ENCODE assay signal across 8 cellular contexts in the genomic region with DNA sequence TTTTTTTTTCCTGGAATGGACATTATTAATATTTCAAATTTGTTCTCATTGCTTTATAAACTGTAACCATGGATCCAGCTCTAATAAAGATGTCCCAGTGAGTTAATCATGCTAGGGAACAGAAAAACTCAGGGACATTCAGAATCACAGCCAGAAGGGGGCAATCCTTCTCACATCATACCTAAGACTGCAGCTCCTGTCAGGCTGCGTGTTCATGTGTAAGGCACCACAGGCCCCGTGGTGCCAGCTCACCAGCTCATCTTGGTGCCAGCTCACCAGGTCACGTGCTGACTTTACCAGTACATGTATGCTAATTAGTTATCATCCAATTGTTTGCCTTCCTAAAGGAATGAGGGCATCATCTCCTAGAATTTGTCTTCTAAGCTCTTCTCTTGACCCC.
DNase-seq lines count a peak whose midpoint lies in the region; ATAC-seq and TF ChIP-seq lines count a peak whose summit lies in the region.

No MANE protein-coding gene starts in this region.

- in situ Hi-C loops in mammary epithelial cell (cut with MboI; ENCODE audit: low sequenced_read_pairs in 2 of 2), result no loop called here

- peak; percentile 56 to 69 for TF ChIP-seq CTCF in GM23338 (conservative IDR thresholded peaks at IDR 0.05; ENCODE audit: low read depth in 2 of 2)
- TF ChIP-seq CTCF in mammary epithelial cell (conservative IDR thresholded peaks at IDR 0.05 in 1 of 2, IDR thresholded peaks at IDR 0.05 in 1 of 2; ENCODE audit: extremely low read depth in 1 of 2, insufficient read depth in 1 of 2, low read depth in 1 of 2, low read length in 2 of 2), result peak; percentile 39 to 51

- no peaks in the 10 kb centered on the region for H3K9me3 Mint-ChIP-seq in GM23338

- H3K79me2 ChIP-seq in GM23338 (replicated peaks; ENCODE audit: insufficient read depth), result no peaks in the 10 kb centered on the region
- H3K79me2 ChIP-seq in mammary epithelial cell (ENCODE audit: insufficient read depth, low read length), result no peaks in the 10 kb centered on the region

- H3K27ac Mint-ChIP-seq in GM23338, result no peak overlapping the region

- no peaks in the 10 kb centered on the region for H4K20me1 ChIP-seq in GM23338 (replicated peaks; ENCODE audit: insufficient read depth)
- H4K20me1 ChIP-seq in mammary epithelial cell (ENCODE audit: insufficient read depth, low read length), result no peaks in the 10 kb centered on the region

- H3K4me2 ChIP-seq in GM23338 (no peak overlapping the region), mammary epithelial cell (ENCODE audit: insufficient read depth, low read depth, low read length) (no peak overlapping the region)

- no peaks in the 10 kb centered on the region for H3F3A ChIP-seq in GM23338 (replicated peaks; ENCODE audit: low read depth)

- H3K4me3 ChIP-seq in GM23338 (no peak overlapping the region), mammary epithelial cell (replicated peaks in 1 of 3; ENCODE audit: insufficient read depth in 1 of 3, low read depth in 2 of 3, low read length in 3 of 3) (no peak overlapping the region)

- no TSS peak for BruUV-seq in mammary epithelial cell (replicated peaks; lab: Mats Ljungman, UMichigan)

- peak; percentile 88 for ATAC-seq in GM23338
- no peak for ATAC-seq in GM18498 (IDR thresholded peaks at IDR 0.05; ENCODE audit: unreplicated experiment)

- H3K9ac ChIP-seq in mammary epithelial cell (ENCODE audit: insufficient read depth, low read length), result no peak overlapping the region

- 54% methylated on average over 3 of the region's 3 CpGs for WGBS in mammary epithelial cell (ENCODE audit: low coverage, missing lambda C conversion rate)

- no peaks in the 10 kb centered on the region for H3K27me3 ChIP-seq in GM23338 (ENCODE audit: insufficient read depth)
- H3K27me3 ChIP-seq in mammary epithelial cell (ENCODE audit: insufficient read depth, low read length), result no peaks in the 10 kb centered on the region

- H3K36me3 ChIP-seq in GM23338 (ENCODE audit: insufficient read depth) (no peaks in the 10 kb centered on the region), mammary epithelial cell (ENCODE audit: insufficient read depth, low read length) (no peaks in the 10 kb centered on the region)

- no peaks in the 10 kb centered on the region for H3K4me1 ChIP-seq in GM23338 (ENCODE audit: insufficient read depth)
- no peaks in the 10 kb centered on the region for H3K4me1 ChIP-seq in mammary epithelial cell (ENCODE audit: insufficient read depth, low read length)

- no peak overlapping the region for H3K4me3 Mint-ChIP-seq in GM23338

- H3K27ac ChIP-seq in GM23338 (ENCODE audit: low read depth), result no peak overlapping the region
- H3K27ac ChIP-seq in mammary epithelial cell (ENCODE audit: insufficient read depth, low read depth, low read length), result no peak overlapping the region

- dilution Hi-C loops in mammary epithelial cell (cut with HindIII; ENCODE audit: low sequenced_read_pairs), result no loop called here

- no peak overlapping the region for H2AFZ ChIP-seq in GM23338
- H2AFZ ChIP-seq in mammary epithelial cell (ENCODE audit: low read depth, low read length), result no peak overlapping the region

- H3K27me3 Mint-ChIP-seq in GM23338 (ENCODE audit: insufficient read depth, low read depth, poor library complexity), result peaks cover 3% of the 10 kb centered on the region

- no peaks in the 10 kb centered on the region for H3K9me3 ChIP-seq in mammary epithelial cell (replicated peaks; ENCODE audit: insufficient read depth, low read length)

- H3K4me1 Mint-ChIP-seq in GM23338, result peaks cover 4% of the 10 kb centered on the region; the same call in 2 of the 3 replicates

- CTCF ChIA-PET in mammary epithelial cell (lab: Charles Lee; ENCODE audit: low non-redundant PET), result interaction anchor here (0.5 to 1.7 kb wide), 8 partner anchors 19 to 379 kb away, joined by 3 to 9 read pairs (median 4); no protein-coding TSS in a partner anchor

- peak; percentile 72 for DNase-seq in COLO829 (ENCODE audit: low spot score)
- DNase-seq in GM23338 (ENCODE audit: low spot score), result peak; percentile 62
- DNase-seq in NCI-H226, result peak; percentile 2
- DNase-seq in mammary epithelial cell, result peak; percentile 72
- DNase-seq in lung microvascular endothelial cell (ENCODE audit: low read depth in 2 of 2), result peak; percentile 52 to 58
- DNase-seq in GF-D8 (lab: John Stamatoyannopoulos, UW), result no peak
- no peak for DNase-seq in stimulated activated CD4-positive, alpha-beta T cell treated with anti-CD3 and anti-CD28 coated beads, Interleukin-4, amount 100 ng/mL, for 24 hours

- intact Hi-C loops in mammary epithelial cell (cut with micrococcal nuclease), result loop anchor here (1.0 kb wide), 4 partner anchors 77 to 177 kb away; no protein-coding TSS in a partner anchor

- H3K36me3 Mint-ChIP-seq in GM23338 (ENCODE audit: low read depth), result no peaks in the 10 kb centered on the region

- H3K9me2 ChIP-seq in GM23338 (ENCODE audit: insufficient read depth), result no peaks in the 10 kb centered on the region

TF ChIP-seq in GM23338, 12 proteins besides CTCF, POLR2A, EP300 and RAD21 (continues in another document):
- TF ChIP-seq, protein P1, sequence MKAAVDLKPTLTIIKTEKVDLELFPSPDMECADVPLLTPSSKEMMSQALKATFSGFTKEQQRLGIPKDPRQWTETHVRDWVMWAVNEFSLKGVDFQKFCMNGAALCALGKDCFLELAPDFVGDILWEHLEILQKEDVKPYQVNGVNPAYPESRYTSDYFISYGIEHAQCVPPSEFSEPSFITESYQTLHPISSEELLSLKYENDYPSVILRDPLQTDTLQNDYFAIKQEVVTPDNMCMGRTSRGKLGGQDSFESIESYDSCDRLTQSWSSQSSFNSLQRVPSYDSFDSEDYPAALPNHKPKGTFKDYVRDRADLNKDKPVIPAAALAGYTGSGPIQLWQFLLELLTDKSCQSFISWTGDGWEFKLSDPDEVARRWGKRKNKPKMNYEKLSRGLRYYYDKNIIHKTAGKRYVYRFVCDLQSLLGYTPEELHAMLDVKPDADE (IDR thresholded peaks at IDR 0.05), result no peak
- TF ChIP-seq ZNF331 (CRISPR knock-in tag; IDR thresholded peaks at IDR 0.05; ENCODE audit: low read depth) (no peak), CREB1 (CRISPR knock-in tag; IDR thresholded peaks at IDR 0.05; ENCODE audit: low read depth) (no peak), EZH2phosphoT487 (IDR thresholded peaks at IDR 0.05; ENCODE audit: unreplicated experiment) (no peak), REST (IDR thresholded peaks at IDR 0.05; ENCODE audit: unreplicated experiment) (no peak), JUNB (IDR thresholded peaks at IDR 0.05; ENCODE audit: unreplicated experiment) (no peak), POLR2AphosphoS5 (IDR thresholded peaks at IDR 0.05; ENCODE audit: low read depth) (no peak), ZNF114 (CRISPR knock-in tag; IDR thresholded peaks at IDR 0.05) (no peak)

Comparison
In these comparisons a context has a peak if more than half of its experiments do, and no peak if none do; other contexts are left out.
1. DNase-seq: peak in COLO829 (single experiment), GM23338 (single experiment), NCI-H226 (single experiment), mammary epithelial cell (single experiment) and lung microvascular endothelial cell (2 of 2); none in GF-D8 (single experiment) and stimulated activated CD4-positive, alpha-beta T cell treated with anti-CD3 and anti-CD28 coated beads, Interleukin-4, amount 100 ng/mL, for 24 hours (single experiment).